In genomic region chr12:11824069-11824468, GRCh38 we compare ENCODE assay signal across 3 cellular contexts.
TF ChIP-seq lines count a peak whose summit lies in the region.

No MANE protein-coding gene starts in this region.

TF ChIP-seq in SK-N-SH, 30 proteins besides CTCF, POLR2A, EP300 and RAD21:
- no peak for TF ChIP-seq PBX3 (IDR thresholded peaks at IDR 0.05)
- TF ChIP-seq RFX5 (IDR thresholded peaks at IDR 0.05; ENCODE audit: low read length): no peak
- TF ChIP-seq USF1 (IDR thresholded peaks at IDR 0.05; ENCODE audit: borderline replicate concordance, low read depth): no peak
- no peak for TF ChIP-seq NFIC (IDR thresholded peaks at IDR 0.05; ENCODE audit: borderline replicate concordance)
- no peak for TF ChIP-seq POLR2AphosphoS5 (IDR thresholded peaks at IDR 0.05; ENCODE audit: low read depth, low read length)

TF ChIP-seq in SK-N-SH treated with all-trans-retinoic acid at 6 μM for 48 hours, 23 proteins besides CTCF, POLR2A, EP300 and RAD21:
- no peak for TF ChIP-seq TCF4 (CRISPR knock-in tag; IDR thresholded peaks at IDR 0.05; ENCODE audit: borderline replicate concordance)
- no peak for TF ChIP-seq ZFP3 (CRISPR knock-in tag; IDR thresholded peaks at IDR 0.05)

TF ChIP-seq in IMR-90, 13 proteins besides CTCF, POLR2A, EP300 and RAD21:
- no peak for TF ChIP-seq MAZ (IDR thresholded peaks at IDR 0.05; ENCODE audit: borderline replicate concordance, low read depth, low read length)
- no peak for TF ChIP-seq SMC3 (IDR thresholded peaks at IDR 0.05; ENCODE audit: low read depth, low read length)
- no peak for TF ChIP-seq MAFK (IDR thresholded peaks at IDR 0.05; ENCODE audit: low read depth, low read length)
- no peak for TF ChIP-seq MXI1 (IDR thresholded peaks at IDR 0.05; ENCODE audit: borderline replicate concordance, low read depth, low read length)
- TF ChIP-seq BHLHE40 (IDR thresholded peaks at IDR 0.05; ENCODE audit: low read depth, low read length): no peak
- no peak for TF ChIP-seq FOS (IDR thresholded peaks at IDR 0.05; ENCODE audit: low read depth, low read length)
- no peak for TF ChIP-seq RFX5 (IDR thresholded peaks at IDR 0.05; ENCODE audit: low read depth, low read length)
- TF ChIP-seq ELK1 (IDR thresholded peaks at IDR 0.05; ENCODE audit: borderline replicate concordance, low read depth, low read length): no peak
- TF ChIP-seq CEBPB (IDR thresholded peaks at IDR 0.05; ENCODE audit: low read depth, low read length): no peak
- TF ChIP-seq CHD1 (IDR thresholded peaks at IDR 0.05; ENCODE audit: low read depth, low read length): no peak
- no peak for TF ChIP-seq NFE2L2 (IDR thresholded peaks at IDR 0.05; ENCODE audit: low read depth, low read length)
- no peak for TF ChIP-seq RCOR1 (IDR thresholded peaks at IDR 0.05; ENCODE audit: insufficient replicate concordance, low read length)
- no peak for TF ChIP-seq USF2 (IDR thresholded peaks at IDR 0.05; ENCODE audit: low read depth, low read length)
TF ChIP-seq in IMR-90: peak in this region for 0.
